In the genomic region with DNA sequence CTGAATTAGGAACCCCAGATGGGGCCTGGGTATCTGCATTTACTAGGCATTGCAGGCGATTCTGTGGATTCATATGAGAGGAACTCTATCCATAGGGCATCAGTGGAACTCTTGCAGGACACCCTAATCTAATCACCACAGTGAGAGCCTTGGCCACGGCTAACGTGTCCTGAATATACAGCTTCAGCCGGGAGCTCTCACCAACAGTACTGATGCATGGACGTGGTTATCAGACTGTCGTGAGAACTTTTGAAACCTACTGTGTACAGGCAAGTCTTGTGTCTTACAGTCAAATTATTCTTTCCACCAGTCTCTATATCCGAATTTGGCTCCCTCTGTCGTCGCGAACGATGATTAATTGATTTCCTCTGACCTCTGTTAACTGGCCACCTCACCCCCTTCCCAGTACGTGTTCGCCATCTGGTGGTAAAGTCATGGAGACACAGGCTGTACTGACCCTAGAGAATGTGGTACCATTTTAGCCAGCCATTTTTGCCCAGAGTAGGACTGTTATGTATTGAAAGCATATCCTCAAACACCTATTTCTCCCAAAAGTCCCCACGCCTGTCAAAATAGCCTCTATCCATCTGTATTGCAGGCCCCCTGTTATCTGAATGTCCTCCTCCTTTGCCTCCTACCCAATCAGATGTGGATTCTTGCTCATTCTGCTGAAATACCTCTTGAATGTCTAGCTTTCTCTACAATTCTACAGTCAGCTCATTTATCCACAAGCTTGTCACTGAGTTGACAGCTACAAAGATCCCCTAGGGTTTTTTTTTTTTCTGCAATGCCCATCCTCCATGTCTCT, we compare ENCODE assay signal across 9 cellular contexts. TPM values are rescaled to one million over a fixed set of nuclear protein-coding genes. Genes with fewer than 3 reads are reported as not detected.
DNase-seq lines count a peak whose midpoint lies in the region; ATAC-seq and TF ChIP-seq lines count a peak whose summit lies in the region.
"Had no signal": no experiment of that assay in that cellular context is flagged by ENCODE, and none has a peak within 500 bp of the region (broad histone marks: within the 10 kb centered on the region; RNA-seq: fewer than 3 reads in every experiment).

No MANE protein-coding gene starts in this region.

- no peaks in the 10 kb centered on the region for H3K9me3 ChIP-seq in heart left ventricle
- H3K9me3 ChIP-seq in CD4-positive, alpha-beta T cell (ENCODE audit: control insufficient read depth, low read length) = no peaks in the 10 kb centered on the region

- H3K27ac ChIP-seq in heart left ventricle = no peak overlapping the region
- no peak overlapping the region for H3K27ac ChIP-seq in CD4-positive, alpha-beta T cell (ENCODE audit: low read depth, low read length)

- no peaks in the 10 kb centered on the region for H3K27me3 ChIP-seq in heart left ventricle
- no peaks in the 10 kb centered on the region for H3K27me3 ChIP-seq in CD4-positive, alpha-beta T cell (ENCODE audit: control insufficient read depth, insufficient read depth, low read length)

- no peak overlapping the region for H3K27ac Mint-ChIP-seq in activated T-helper 2 cell treated with anti-CD3 and anti-CD28 coated beads, Interferon-gamma antibody, Interleukin-2, Interleukin-4, amounts not matched to agents 10 μg/mL and 5 μg/mL and 100 μg/mL, durations not matched to agents 14 hours and 24 hours and 36 hours
- no peak overlapping the region for H3K27ac Mint-ChIP-seq in CD4-positive, alpha-beta T cell

- H3K36me3 Mint-ChIP-seq in activated T-helper 2 cell treated with anti-CD3 and anti-CD28 coated beads, Interferon-gamma antibody, Interleukin-2, Interleukin-4, amounts not matched to agents 10 μg/mL and 5 μg/mL and 100 μg/mL, durations not matched to agents 14 hours and 24 hours and 36 hours (ENCODE audit: low read depth) = no peaks in the 10 kb centered on the region
- no peaks in the 10 kb centered on the region for H3K36me3 Mint-ChIP-seq in CD4-positive, alpha-beta T cell (ENCODE audit: low read depth)

- TF ChIP-seq POLR2A in heart left ventricle (IDR thresholded peaks at IDR 0.05) = no peak

- intact Hi-C loops in activated T-helper 2 cell treated with anti-CD3 and anti-CD28 coated beads, Interferon-gamma antibody, Interleukin-2, Interleukin-4, amounts not matched to agents 10 μg/mL and 5 μg/mL and 100 μg/mL, durations not matched to agents 14 hours and 24 hours and 36 hours (cut with micrococcal nuclease) = loop anchor here (1.0 to 5.0 kb wide), 3 partner anchors 100 to 218 kb away; no protein-coding TSS in a partner anchor
- intact Hi-C loops in heart left ventricle (cut with DNase I) = loop anchor here (1.0 to 10.0 kb wide), 9 partner anchors 100 to 220 kb away; no protein-coding TSS in a partner anchor
- intact Hi-C loops in posterior cingulate gyrus (cut with DNase I) = loop anchor here (1.0 to 5.0 kb wide), 4 partner anchors 34 to 219 kb away; no protein-coding TSS in a partner anchor
- intact Hi-C loops in CD4-positive, alpha-beta T cell (cut with DNase I, micrococcal nuclease) = no loop called here

- peaks cover 6% of the 10 kb centered on the region for H3K4me1 Mint-ChIP-seq in activated T-helper 2 cell treated with anti-CD3 and anti-CD28 coated beads, Interferon-gamma antibody, Interleukin-2, Interleukin-4, amounts not matched to agents 10 μg/mL and 5 μg/mL and 100 μg/mL, durations not matched to agents 14 hours and 24 hours and 36 hours (ENCODE audit: low read depth)
- no peaks in the 10 kb centered on the region for H3K4me1 Mint-ChIP-seq in CD4-positive, alpha-beta T cell (ENCODE audit: low read depth)

- CTCF ChIA-PET in CD4-positive, alpha-beta T cell (lab: Charles Lee) = no interaction called here

- H3K36me3 ChIP-seq in heart left ventricle = no peaks in the 10 kb centered on the region

- H3K4me3 Mint-ChIP-seq in activated T-helper 2 cell treated with anti-CD3 and anti-CD28 coated beads, Interferon-gamma antibody, Interleukin-2, Interleukin-4, amounts not matched to agents 10 μg/mL and 5 μg/mL and 100 μg/mL, durations not matched to agents 14 hours and 24 hours and 36 hours (ENCODE audit: low read depth) = no peak overlapping the region
- H3K4me3 Mint-ChIP-seq in CD4-positive, alpha-beta T cell = no peak overlapping the region
- H3K4me3 Mint-ChIP-seq: activated T-cell treated with anti-CD3 and anti-CD28 coated beads, Interleukin-2, amount 50 U/mL, for 4 hours had no signal

- ATAC-seq in GM18873 (IDR thresholded peaks at IDR 0.05; ENCODE audit: low FRiP score, unreplicated experiment) (peak; percentile 60), HG03135 (IDR thresholded peaks at IDR 0.05; ENCODE audit: unreplicated experiment) (peak; percentile 88), heart left ventricle (peak; percentile 85 to 96 (median 91))
- no peak for ATAC-seq in CD4-positive, alpha-beta T cell (ENCODE audit: poor library complexity)

- TF ChIP-seq CTCF in heart left ventricle (IDR thresholded peaks at IDR 0.05) = peak; percentile 82 to 96 (median 90)
- TF ChIP-seq CTCF in CD4-positive, alpha-beta T cell (IDR thresholded peaks at IDR 0.05) = no peak

- DNase-seq in Caki2 (ENCODE audit: low read depth) (peak; percentile 49), NCI-H226 (peak; percentile 62), heart left ventricle (peak in 4 of 5 donors; percentile 54 to 60 (median 58)), posterior cingulate gyrus (peak in 8 of 10 donors; percentile 33 to 93 (median 62))
- DNase-seq in activated T-helper 2 cell treated with anti-CD3 and anti-CD28 coated beads, Interferon-gamma antibody, Interleukin-2, Interleukin-4, amounts not matched to agents 10 μg/mL and 5 μg/mL and 100 μg/mL, durations not matched to agents 14 hours and 24 hours and 36 hours (ENCODE audit: low spot score) = peak; percentile 25
- no peak for DNase-seq in CD4-positive, alpha-beta T cell
- DNase-seq: activated T-cell treated with anti-CD3 and anti-CD28 coated beads, Interleukin-2, amount 50 U/mL, for 4 hours had no signal

- peaks cover 8% of the 10 kb centered on the region for H3K27me3 Mint-ChIP-seq in activated T-helper 2 cell treated with anti-CD3 and anti-CD28 coated beads, Interferon-gamma antibody, Interleukin-2, Interleukin-4, amounts not matched to agents 10 μg/mL and 5 μg/mL and 100 μg/mL, durations not matched to agents 14 hours and 24 hours and 36 hours (ENCODE audit: low read depth)
- H3K27me3 Mint-ChIP-seq in CD4-positive, alpha-beta T cell = peaks cover 5% of the 10 kb centered on the region

- H3K4me1 ChIP-seq in heart left ventricle = peaks cover 0 to 12% (median 0%) of the 10 kb centered on the region in 12 donors

- no peak overlapping the region for H3K4me3 ChIP-seq in heart left ventricle

- POLR2A ChIA-PET in CD4-positive, alpha-beta T cell (lab: Charles Lee) = no interaction called here

- 10 to 17% (median 15%) methylated on average over 14 of the region's 14 CpGs for WGBS in heart left ventricle, 4 donors

- in situ Hi-C loops in Caki2 (cut with HindIII; ENCODE audit: low pct_unique_long_range_greater_than_20kb, low sequenced_read_pairs) = no loop called here

- H3K9me3 Mint-ChIP-seq in activated T-helper 2 cell treated with anti-CD3 and anti-CD28 coated beads, Interferon-gamma antibody, Interleukin-2, Interleukin-4, amounts not matched to agents 10 μg/mL and 5 μg/mL and 100 μg/mL, durations not matched to agents 14 hours and 24 hours and 36 hours = no peaks in the 10 kb centered on the region
- H3K9me3 Mint-ChIP-seq in CD4-positive, alpha-beta T cell = no peaks in the 10 kb centered on the region
- H3K9me3 Mint-ChIP-seq: activated T-cell treated with anti-CD3 and anti-CD28 coated beads, Interleukin-2, amount 50 U/mL, for 4 hours had no signal

RNA-seq across cellular contexts. Expression of gene GLDN, which starts 39.7 kb away (rescaled TPM):
- total RNA-seq in Caki2 (2014; rRNA removed; shearing (Covaris generic); ENCODE audit: low replicate concordance) = not detected in 2 replicates
- total RNA-seq in activated T-helper 2 cell treated with anti-CD3 and anti-CD28 coated beads, Interferon-gamma antibody, Interleukin-2, Interleukin-4, amounts not matched to agents 10 μg/mL and 5 μg/mL and 100 μg/mL, durations not matched to agents 14 hours and 24 hours and 36 hours = 0.34 and 0.62 TPM in 2 replicates
- 10 to 100 TPM in 7 of 9 donors, 1 to 10 TPM in 2; 7.2 to 15.3 (median 10.4) TPM for total RNA-seq in heart left ventricle
- polyA plus RNA-seq in heart left ventricle = 1 to 10 TPM; 1.1 to 2.9 TPM
- total RNA-seq in CD4-positive, alpha-beta T cell = not detected

RNA-seq across cellular contexts. Expression of gene CYP19A1, which starts 42.8 kb away (rescaled TPM):
- total RNA-seq in Caki2 (2014; rRNA removed; shearing (Covaris generic); ENCODE audit: low replicate concordance) = not detected in 2 replicates
- total RNA-seq in activated T-helper 2 cell treated with anti-CD3 and anti-CD28 coated beads, Interferon-gamma antibody, Interleukin-2, Interleukin-4, amounts not matched to agents 10 μg/mL and 5 μg/mL and 100 μg/mL, durations not matched to agents 14 hours and 24 hours and 36 hours = 1.5 and 2.3 TPM in 2 replicates
- total RNA-seq in heart left ventricle = 1 to 10 TPM in 4 of 9 donors, under 1 TPM in 5; 0.21 to 5.4 (median 0.83) TPM
- polyA plus RNA-seq in heart left ventricle = under 1 TPM; 0.15 to 0.43 TPM
- not detected for total RNA-seq in CD4-positive, alpha-beta T cell

Comparison
In these comparisons a context has a peak if more than half of its experiments do, and no peak if none do; other contexts are left out.
1. DNase-seq: peak in Caki2 (single experiment), NCI-H226 (single experiment), activated T-helper 2 cell treated with anti-CD3 and anti-CD28 coated beads, Interferon-gamma antibody, Interleukin-2, Interleukin-4, amounts not matched to agents 10 μg/mL and 5 μg/mL and 100 μg/mL, durations not matched to agents 14 hours and 24 hours and 36 hours (single experiment), heart left ventricle (4 of 5) and posterior cingulate gyrus (8 of 10); none in CD4-positive, alpha-beta T cell (0 of 10).
2. intact Hi-C loops: an anchor here in activated T-helper 2 cell treated with anti-CD3 and anti-CD28 coated beads, Interferon-gamma antibody, Interleukin-2, Interleukin-4, amounts not matched to agents 10 μg/mL and 5 μg/mL and 100 μg/mL, durations not matched to agents 14 hours and 24 hours and 36 hours (1.0 to 5.0 kb wide), heart left ventricle (1.0 to 10.0 kb wide) and posterior cingulate gyrus (1.0 to 5.0 kb wide); none called in CD4-positive, alpha-beta T cell.